Comparison of ENCODE assay signal across 10 cellular contexts in genomic region chr7:130421685-130422084, GRCh38. TPM values are rescaled to one million over a fixed set of nuclear protein-coding genes. Genes with fewer than 3 reads are reported as not detected.
DNase-seq lines count a peak whose midpoint lies in the region; ATAC-seq and TF ChIP-seq lines count a peak whose summit lies in the region.
"Had no signal": no experiment of that assay in that cellular context is flagged by ENCODE, and none has a peak within 500 bp of the region (broad histone marks: within the 10 kb centered on the region; RNA-seq: fewer than 3 reads in every experiment).

No MANE protein-coding gene starts in this region.

- no peaks in the 10 kb centered on the region for H3K9me3 ChIP-seq in GM23248 (ENCODE audit: low read depth)
- H3K9me3 ChIP-seq: heart right ventricle had no signal

- no peaks in the 10 kb centered on the region for H3K79me2 ChIP-seq in GM23248 (ENCODE audit: insufficient read depth)

- peaks cover 20% of the 10 kb centered on the region for H3K36me3 Mint-ChIP-seq in activated naive CD8-positive, alpha-beta T cell treated with anti-CD3 and anti-CD28 coated beads, Interleukin-2, amount 10 ng/mL, durations not matched to agents 7 days and 5 days
- H3K36me3 Mint-ChIP-seq in nephron progenitor cell (ENCODE audit: low read depth) (peaks cover 9% of the 10 kb centered on the region), CD14-positive monocyte (peaks cover 6 to 8% of the 10 kb centered on the region in 2 donors)

- no peaks in the 10 kb centered on the region for H3K27me3 Mint-ChIP-seq in activated naive CD8-positive, alpha-beta T cell treated with anti-CD3 and anti-CD28 coated beads, Interleukin-2, amount 10 ng/mL, durations not matched to agents 7 days and 5 days
- no peaks in the 10 kb centered on the region for H3K27me3 Mint-ChIP-seq in nephron progenitor cell (ENCODE audit: low read depth, poor library complexity)
- peaks cover 0 to 2% (median 0%) of the 10 kb centered on the region in 3 donors for H3K27me3 Mint-ChIP-seq in CD14-positive monocyte (ENCODE audit: low read depth in 3 of 3)
- H3K27me3 Mint-ChIP-seq: activated B cell treated with CpG ODN at 0.5 μM for 24 hours had no signal

- no peaks in the 10 kb centered on the region for H3K36me3 ChIP-seq in GM23248 (ENCODE audit: low read depth)

- no peaks in the 10 kb centered on the region for H3K9me2 ChIP-seq in GM23248 (ENCODE audit: insufficient read depth)

- H3K4me3 ChIP-seq in GM23248, result no peak overlapping the region
- H3K4me3 ChIP-seq: heart right ventricle had no signal

- peak overlapping the region; percentile 71 for H3K4me3 Mint-ChIP-seq in activated naive CD8-positive, alpha-beta T cell treated with anti-CD3 and anti-CD28 coated beads, Interleukin-2, amount 10 ng/mL, durations not matched to agents 7 days and 5 days
- H3K4me3 Mint-ChIP-seq in nephron progenitor cell (no peak overlapping the region), CD14-positive monocyte (no peak overlapping the region)
- H3K4me3 Mint-ChIP-seq: activated B cell treated with CpG ODN at 0.5 μM for 24 hours had no signal

- peak overlapping the region; percentile 55 for H3K27ac ChIP-seq in GM23248
- H3K27ac ChIP-seq: heart right ventricle had no signal

- peak; percentile 67 for DNase-seq in GM23248
- DNase-seq in NCI-H2029 treated with DMSO at 0.1 percent for 48 hours (lab: John Stamatoyannopoulos, UW), result peak; percentile 93
- DNase-seq in activated naive CD8-positive, alpha-beta T cell treated with anti-CD3 and anti-CD28 coated beads, Interleukin-2, amount 10 ng/mL, durations not matched to agents 7 days and 5 days, result no peak
- DNase-seq in nephron progenitor cell, result no peak
- no peak for DNase-seq in CD14-positive monocyte (ENCODE audit: low spot score)
- DNase-seq: activated B cell treated with CpG ODN at 0.5 μM for 24 hours, heart right ventricle had no signal

- WGBS in GM23248 (ENCODE audit: low coverage in 1 of 2, low lambda C conversion rate in 2 of 2, missing lambda C conversion rate in 2 of 2), 2 experiments, result 31 to 40% methylated on average over 2 of the region's 2 CpGs

- peak overlapping the region; percentile 3 for H2AFZ ChIP-seq in GM23248

- POLR2A ChIA-PET in activated naive CD8-positive, alpha-beta T cell treated with anti-CD3 and anti-CD28 coated beads, Interleukin-2, amount 10 ng/mL, durations not matched to agents 7 days and 5 days (lab: Charles Lee), result interaction anchor here (0.8 to 1.3 kb wide), 4 partner anchors 12 to 29 kb away, joined by 3 read pairs; no protein-coding TSS in a partner anchor

- in situ Hi-C loops in GM23248 (cut with MboI), result no loop called here

- no peaks in the 10 kb centered on the region for H3K9me3 Mint-ChIP-seq in activated naive CD8-positive, alpha-beta T cell treated with anti-CD3 and anti-CD28 coated beads, Interleukin-2, amount 10 ng/mL, durations not matched to agents 7 days and 5 days
- H3K9me3 Mint-ChIP-seq in nephron progenitor cell, result no peaks in the 10 kb centered on the region
- no peaks in the 10 kb centered on the region for H3K9me3 Mint-ChIP-seq in CD14-positive monocyte
- H3K9me3 Mint-ChIP-seq: activated B cell treated with CpG ODN at 0.5 μM for 24 hours had no signal

- H3K4me1 ChIP-seq in GM23248 (ENCODE audit: insufficient read depth), result peaks cover 17% of the 10 kb centered on the region; the same call in 1 of the 2 replicates

- TF ChIP-seq CTCF in nephron progenitor cell (IDR thresholded peaks at IDR 0.05) (no peak), CD14-positive monocyte (IDR thresholded peaks at IDR 0.05) (no peak)

- intact Hi-C loops in CD14-positive monocyte (cut with micrococcal nuclease), result no loop called here

- H3K4me1 Mint-ChIP-seq in activated naive CD8-positive, alpha-beta T cell treated with anti-CD3 and anti-CD28 coated beads, Interleukin-2, amount 10 ng/mL, durations not matched to agents 7 days and 5 days, result peaks cover 62% of the 10 kb centered on the region
- H3K4me1 Mint-ChIP-seq in nephron progenitor cell, result peaks cover 75% of the 10 kb centered on the region
- H3K4me1 Mint-ChIP-seq in CD14-positive monocyte, result peaks cover 15% of the 10 kb centered on the region
- H3K4me1 Mint-ChIP-seq: activated B cell treated with CpG ODN at 0.5 μM for 24 hours had no signal

- H3K9ac ChIP-seq in GM23248, result peak overlapping the region; percentile 30

- no peaks in the 10 kb centered on the region for H4K20me1 ChIP-seq in GM23248 (ENCODE audit: insufficient read depth)

- H3K4me2 ChIP-seq in GM23248 (ENCODE audit: unreplicated experiment), result peak overlapping the region; percentile 14

- H3K27ac Mint-ChIP-seq in activated naive CD8-positive, alpha-beta T cell treated with anti-CD3 and anti-CD28 coated beads, Interleukin-2, amount 10 ng/mL, durations not matched to agents 7 days and 5 days, result peak overlapping the region; percentile 82
- peak overlapping the region; percentile 50 for H3K27ac Mint-ChIP-seq in nephron progenitor cell
- H3K27ac Mint-ChIP-seq in CD14-positive monocyte, result no peak overlapping the region
- H3K27ac Mint-ChIP-seq: activated B cell treated with CpG ODN at 0.5 μM for 24 hours had no signal

- ATAC-seq in activated naive CD8-positive, alpha-beta T cell treated with anti-CD3 and anti-CD28 coated beads, Interleukin-2, amount 10 ng/mL, durations not matched to agents 7 days and 5 days (ENCODE audit: low read depth), result peak; percentile 53
- ATAC-seq in HG03469 (IDR thresholded peaks at IDR 0.05; ENCODE audit: unreplicated experiment), result no peak
- ATAC-seq in GM21526 (IDR thresholded peaks at IDR 0.05; ENCODE audit: low FRiP score, unreplicated experiment), result no peak
- ATAC-seq in GM21619 (IDR thresholded peaks at IDR 0.05; ENCODE audit: unreplicated experiment), result no peak
- ATAC-seq: heart right ventricle had no signal

- H3F3A ChIP-seq in GM23248 (ENCODE audit: insufficient read depth), result peaks cover 4% of the 10 kb centered on the region; the same call in 1 of the 2 replicates

- H3K27me3 ChIP-seq in GM23248 (replicated peaks; ENCODE audit: insufficient read depth), result no peaks in the 10 kb centered on the region
- H3K27me3 ChIP-seq: heart right ventricle had no signal

RNA-seq across cellular contexts. Expression of gene CEP41, which starts 19.1 kb away (rescaled TPM):
- 8.1 and 18.3 TPM in 2 replicates for total RNA-seq in GM23248 (2014; rRNA removed; shearing (Covaris generic))
- polyA plus RNA-seq in GM23248 (2016; fragmentation: Nextera tagmentation; extraction: Ambion mirVana) (32.3 and 33.9 TPM in 2 replicates), CD14-positive monocyte (1 to 10 TPM; 7.2 to 8.5 TPM)
- total RNA-seq in activated naive CD8-positive, alpha-beta T cell treated with anti-CD3 and anti-CD28 coated beads, Interleukin-2, amount 10 ng/mL, durations not matched to agents 7 days and 5 days, result 10 to 100 TPM; 27.1 to 28.7 TPM

RNA-seq across cellular contexts. Expression of gene CPA1, which starts 41.4 kb away (rescaled TPM):
- total RNA-seq in GM23248 (2014; rRNA removed; shearing (Covaris generic)), result not detected in 2 replicates
- polyA plus RNA-seq in GM23248 (2016; fragmentation: Nextera tagmentation; extraction: Ambion mirVana) (not detected in 2 replicates), CD14-positive monocyte (not detected)
- not detected for total RNA-seq in activated naive CD8-positive, alpha-beta T cell treated with anti-CD3 and anti-CD28 coated beads, Interleukin-2, amount 10 ng/mL, durations not matched to agents 7 days and 5 days
- total RNA-seq: activated B cell treated with CpG ODN at 0.5 μM for 24 hours had no signal

Comparison
In these comparisons a context has a peak if more than half of its experiments do, and no peak if none do; other contexts are left out.
1. DNase-seq: peak in GM23248 (single experiment) and NCI-H2029 treated with DMSO at 0.1 percent for 48 hours (single experiment); none in activated naive CD8-positive, alpha-beta T cell treated with anti-CD3 and anti-CD28 coated beads, Interleukin-2, amount 10 ng/mL, durations not matched to agents 7 days and 5 days (single experiment), nephron progenitor cell (single experiment) and CD14-positive monocyte (single experiment).
2. H3K27ac Mint-ChIP-seq: peak in activated naive CD8-positive, alpha-beta T cell treated with anti-CD3 and anti-CD28 coated beads, Interleukin-2, amount 10 ng/mL, durations not matched to agents 7 days and 5 days (single experiment) and nephron progenitor cell (single experiment); none in CD14-positive monocyte (0 of 7).